ENCODE assay signal across 1 cellular context in the genomic region with DNA sequence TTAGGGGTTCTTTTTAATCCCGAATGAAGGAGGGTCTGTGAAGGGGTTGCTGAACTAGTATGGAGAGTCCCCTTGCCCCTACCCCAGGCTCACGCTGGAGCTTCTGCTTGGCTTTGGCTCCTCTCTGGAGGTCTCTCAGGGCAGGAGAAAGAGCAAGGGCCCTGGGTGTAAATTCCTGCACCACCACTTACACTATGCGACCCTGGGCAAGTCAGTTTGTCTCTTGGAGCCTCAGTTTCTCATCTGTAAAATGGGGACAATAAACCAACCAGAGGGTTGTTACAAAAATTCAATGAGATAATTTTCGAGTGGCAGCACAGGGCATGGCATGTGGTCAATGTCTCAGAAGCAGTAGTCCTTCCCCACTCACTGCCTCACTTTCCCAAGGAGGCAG.
A peak's percentile ranks its signal among the peaks of the same experiment; 100 is the strongest.
TF ChIP-seq lines count a peak whose summit lies in the region.

No MANE protein-coding gene starts in this region.

TF ChIP-seq in K562, 482 proteins besides CTCF, POLR2A, EP300 and RAD21:
- TF ChIP-seq ZNF740 (CRISPR knock-in tag; IDR thresholded peaks at IDR 0.05) (no peak), ZNF740 (tag; IDR thresholded peaks at IDR 0.05) (no peak), ZEB2 (IDR thresholded peaks at IDR 0.05) (no peak), ZHX1 (conservative IDR thresholded peaks at IDR 0.05; ENCODE audit: low read length) (no peak), MECOM (CRISPR knock-in tag; IDR thresholded peaks at IDR 0.05) (no peak), FOXM1 (IDR thresholded peaks at IDR 0.05; ENCODE audit: low read depth) (no peak), FOXM1 (CRISPR knock-in tag; IDR thresholded peaks at IDR 0.05; ENCODE audit: low read depth) (no peak), ADNP (tag; IDR thresholded peaks at IDR 0.05) (peak; percentile 74), RBM25 (IDR thresholded peaks at IDR 0.05; ENCODE audit: low read depth, low read length, severe bottlenecking) (peak; percentile 52), BCOR (IDR thresholded peaks at IDR 0.05) (peak; percentile 79), RBFOX2 (IDR thresholded peaks at IDR 0.05; ENCODE audit: low read depth, low read length) (no peak), ZNF165 (CRISPR knock-in tag; IDR thresholded peaks at IDR 0.05; ENCODE audit: borderline replicate concordance) (no peak), KDM1A (IDR thresholded peaks at IDR 0.05) (peak in 1 of 2 experiments; percentile 20; a peak in 1 of 4 replicates)
